In the genomic region with DNA sequence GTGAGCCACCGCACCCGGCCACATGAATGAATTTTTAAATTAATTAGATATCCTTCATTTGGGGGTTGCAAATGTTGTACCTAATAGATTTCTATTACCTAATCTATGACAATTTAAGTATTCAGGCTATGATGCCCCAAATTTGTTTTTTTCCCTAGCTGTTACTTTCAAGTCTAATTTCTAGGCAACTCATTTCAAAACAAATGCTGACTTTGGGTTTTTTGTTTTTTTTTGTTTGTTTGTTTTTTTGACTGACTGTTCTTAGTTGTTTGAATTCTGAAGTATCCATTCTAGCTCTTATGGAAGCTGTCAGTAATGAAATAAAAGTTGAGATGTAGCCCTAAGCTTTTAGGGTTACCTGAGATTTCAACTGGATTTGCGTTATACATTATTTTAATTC, we compare ENCODE assay signal across 26 cellular contexts.
"Had no signal": no experiment of that assay in that cellular context is flagged by ENCODE, and none has a peak within 500 bp of the region (broad histone marks: within the 10 kb centered on the region; RNA-seq: fewer than 3 reads in every experiment).

No MANE protein-coding gene starts in this region.

- H3K4me3 ChIP-seq: colonic mucosa, esophagus squamous epithelium, gastrocnemius medialis, heart right ventricle, left lung, lower lobe of right lung, mucosa of descending colon had no signal

- ATAC-seq: effector memory CD8-positive, alpha-beta T cell; esophagus mucosa; gastrocnemius medialis; heart right ventricle; left cardiac atrium; left lung; left ventricle myocardium superior; lower lobe of right lung; mucosa of descending colon had no signal

- H3K4me1 ChIP-seq: colonic mucosa, esophagus squamous epithelium, gastrocnemius medialis had no signal

- H3K9me3 ChIP-seq: colonic mucosa, esophagus squamous epithelium, gastrocnemius medialis, heart right ventricle, left lung, lower lobe of right lung, mucosa of descending colon had no signal

- FAIRE-seq: endometrium, islet of Langerhans, keratinocyte had no signal

- DNase-seq: colonic mucosa; cortex of kidney; effector CD8-positive, alpha-beta T cell; effector memory CD8-positive, alpha-beta T cell; endodermal cell; erythroblast; esophagus squamous epithelium; foreskin fibroblast; foreskin melanocyte; gastrocnemius medialis; glutamatergic neuron; head of caudate nucleus; heart right ventricle; hippocampal formation; left cardiac atrium; left lung; left ventricle myocardium superior; lower lobe of right lung; mesenchymal stem cell; mucosa of descending colon; naive B cell had no signal

- H3K27ac ChIP-seq: colonic mucosa, epithelial cell of prostate, esophagus squamous epithelium, gastrocnemius medialis, heart right ventricle, left lung, lower lobe of right lung had no signal

- H3K27me3 ChIP-seq: colonic mucosa, esophagus squamous epithelium, gastrocnemius medialis, heart right ventricle, left lung had no signal

- H3K36me3 ChIP-seq: colonic mucosa, esophagus squamous epithelium, gastrocnemius medialis, left lung, lower lobe of right lung had no signal
